ENCODE assay signal across 21 cellular contexts in genomic region chr5:139157556-139157955, GRCh38. TPM values are rescaled to one million over a fixed set of nuclear protein-coding genes. Genes with fewer than 3 reads are reported as not detected.
DNase-seq lines count a peak whose midpoint lies in the region; TF ChIP-seq lines count a peak whose summit lies in the region.
"Had no signal": no experiment of that assay in that cellular context is flagged by ENCODE, and none has a peak within 500 bp of the region (broad histone marks: within the 10 kb centered on the region; RNA-seq: fewer than 3 reads in every experiment).

No MANE protein-coding gene starts in this region.

- H3K27me3 Mint-ChIP-seq in brain, result no peaks in the 10 kb centered on the region
- H3K27me3 Mint-ChIP-seq: CD4-positive, alpha-beta T cell had no signal

- no peaks in the 10 kb centered on the region for H3K27me3 ChIP-seq in breast epithelium
- no peaks in the 10 kb centered on the region for H3K27me3 ChIP-seq in mammary epithelial cell (ENCODE audit: insufficient read depth, low read length)
- no peaks in the 10 kb centered on the region for H3K27me3 ChIP-seq in prostate gland (replicated peaks; ENCODE audit: insufficient read depth)
- H3K27me3 ChIP-seq: BLaER1 treated with 17β-estradiol and CSF1 and Interleukin-3, amounts not matched to agents 10 nM and 100 nM; MG63 had no signal

- H3K4me1 ChIP-seq in breast epithelium (peaks cover 0 to 17% of the 10 kb centered on the region in 2 donors), mammary epithelial cell (ENCODE audit: insufficient read depth, low read length) (no peaks in the 10 kb centered on the region), prostate gland (replicated peaks) (peaks cover 8% of the 10 kb centered on the region)

- no peaks in the 10 kb centered on the region for H4K20me1 ChIP-seq in mammary epithelial cell (ENCODE audit: insufficient read depth, low read length)

- H3K4me1 Mint-ChIP-seq in brain, result peaks cover 55% of the 10 kb centered on the region

- no peak overlapping the region for H3K4me3 Mint-ChIP-seq in brain
- H3K4me3 Mint-ChIP-seq: CD4-positive, alpha-beta T cell; GM23338 had no signal

- in situ Hi-C loops in mammary epithelial cell (cut with MboI; ENCODE audit: low sequenced_read_pairs in 2 of 2), result no loop called here
- in situ Hi-C loops in ACHN (cut with HindIII; ENCODE audit: low pct_ligation_motif_present, low pct_unique_long_range_greater_than_20kb, low sequenced_read_pairs), result no loop called here

- no peaks in the 10 kb centered on the region for H3K9me3 ChIP-seq in breast epithelium
- H3K9me3 ChIP-seq in mammary epithelial cell (replicated peaks; ENCODE audit: insufficient read depth, low read length), result no peaks in the 10 kb centered on the region
- no peaks in the 10 kb centered on the region for H3K9me3 ChIP-seq in prostate gland
- H3K9me3 ChIP-seq: BLaER1 treated with 17β-estradiol and CSF1 and Interleukin-3, amounts not matched to agents 10 nM and 100 nM; MG63 had no signal

- no peak overlapping the region for H3K9ac ChIP-seq in mammary epithelial cell (ENCODE audit: insufficient read depth, low read length)
- H3K9ac ChIP-seq: BLaER1 treated with 17β-estradiol and CSF1 and Interleukin-3, amounts not matched to agents 10 nM and 100 nM had no signal

- H3K9me3 Mint-ChIP-seq in brain, result peaks cover 0 to 8% (median 0%) of the 10 kb centered on the region in 5 experiments
- H3K9me3 Mint-ChIP-seq: CD4-positive, alpha-beta T cell; GM23338 had no signal

- H3K27ac ChIP-seq in breast epithelium (peak overlapping the region; percentile 76 to 79), mammary epithelial cell (ENCODE audit: insufficient read depth, low read depth, low read length) (no peak overlapping the region), prostate gland (peak overlapping the region in 1 of 2 donors; percentile 52)
- H3K27ac ChIP-seq: BLaER1 treated with 17β-estradiol and CSF1 and Interleukin-3, amounts not matched to agents 10 nM and 100 nM; RWPE1; SK-N-MC had no signal

- CTCF ChIA-PET in mammary epithelial cell (lab: Charles Lee; ENCODE audit: low non-redundant PET), result no interaction called here

- H3K36me3 Mint-ChIP-seq in brain, result peaks cover 19% of the 10 kb centered on the region

- no peak overlapping the region for H3K4me2 ChIP-seq in mammary epithelial cell (ENCODE audit: insufficient read depth, low read depth, low read length)
- H3K4me2 ChIP-seq: BLaER1 treated with 17β-estradiol and CSF1 and Interleukin-3, amounts not matched to agents 10 nM and 100 nM; GM23338 had no signal

- H3K79me2 ChIP-seq in mammary epithelial cell (ENCODE audit: insufficient read depth, low read length), result peaks cover 9% of the 10 kb centered on the region

- intact Hi-C loops in breast epithelium (cut with DNase I; ENCODE audit: low total_unique reads) (no loop called here), mammary epithelial cell (cut with micrococcal nuclease) (no loop called here), prostate gland (cut with DNase I) (no loop called here)

- TF ChIP-seq CTCF in breast epithelium (IDR thresholded peaks at IDR 0.05), result no peak
- TF ChIP-seq CTCF in mammary epithelial cell (conservative IDR thresholded peaks at IDR 0.05 in 1 of 2, IDR thresholded peaks at IDR 0.05 in 1 of 2; ENCODE audit: extremely low read depth in 1 of 2, insufficient read depth in 1 of 2, low read depth in 1 of 2, low read length in 2 of 2), result no peak
- no peak for TF ChIP-seq CTCF in brain (conservative IDR thresholded peaks at IDR 0.05)
- TF ChIP-seq CTCF in prostate gland (IDR thresholded peaks at IDR 0.05), result no peak

- H2AFZ ChIP-seq in mammary epithelial cell (ENCODE audit: low read depth, low read length), result no peak overlapping the region
- H2AFZ ChIP-seq: GM23338 had no signal

- H3K4me3 ChIP-seq in breast epithelium (no peak overlapping the region), mammary epithelial cell (replicated peaks in 1 of 3; ENCODE audit: insufficient read depth in 1 of 3, low read depth in 2 of 3, low read length in 3 of 3) (no peak overlapping the region), prostate gland (no peak overlapping the region)
- H3K4me3 ChIP-seq: BLaER1 treated with 17β-estradiol and CSF1 and Interleukin-3, amounts not matched to agents 10 nM and 100 nM; GM23338; MG63; SK-N-MC had no signal

- DNase-seq in breast epithelium (ENCODE audit: low spot score in 2 of 2) (no peak), mammary epithelial cell (no peak), prostate gland (ENCODE audit: low spot score) (peak; percentile 51), GOT3 (lab: John Stamatoyannopoulos, UW) (no peak), ACHN (no peak), retina (no peak)
- DNase-seq: AML-193; CD4-positive, alpha-beta T cell; HCEC 1CT; KBM-7; MG63; NCI-H1092; NCI-H1417 treated with DMSO at 0.1 percent for 48 hours; NCI-H1694 treated with DMSO at 0.1 percent for 48 hours; NCI-H526 treated with DMSO at 0.1 percent for 48 hours; SHP77 had no signal

- no peak for TF ChIP-seq POLR2A in breast epithelium (IDR thresholded peaks at IDR 0.05)
- no peak for TF ChIP-seq POLR2A in prostate gland (IDR thresholded peaks at IDR 0.05)

- dilution Hi-C loops in mammary epithelial cell (cut with HindIII; ENCODE audit: low sequenced_read_pairs), result no loop called here

- no TSS peak for BruUV-seq in mammary epithelial cell (replicated peaks; lab: Mats Ljungman, UMichigan)

- H3K27ac Mint-ChIP-seq in brain, result peak overlapping the region in 3 of 5 experiments; percentile 23 to 96 (median 88)
- H3K27ac Mint-ChIP-seq: CD4-positive, alpha-beta T cell; GM23338 had no signal

- H3K36me3 ChIP-seq in breast epithelium (no peaks in the 10 kb centered on the region), mammary epithelial cell (ENCODE audit: insufficient read depth, low read length) (no peaks in the 10 kb centered on the region), prostate gland (no peaks in the 10 kb centered on the region)

RNA-seq across cellular contexts. Expression of gene SIL1, which starts 40.6 kb away (rescaled TPM):
- total RNA-seq in breast epithelium (10 to 100 TPM; 29.9 to 63.9 (median 48.2) TPM), mammary epithelial cell (10 to 100 TPM; 35.8 to 52.4 TPM), prostate gland (10 to 100 TPM; 69.9 to 75.6 TPM)
- polyA plus RNA-seq in mammary epithelial cell (40.8 TPM), brain (ENCODE audit: insufficient read depth, low read depth, low replicate concordance) (25.8 TPM)
- 15.6 TPM for polyA minus RNA-seq in mammary epithelial cell
